ENCODE assay signal across 25 cellular contexts in the genomic region with DNA sequence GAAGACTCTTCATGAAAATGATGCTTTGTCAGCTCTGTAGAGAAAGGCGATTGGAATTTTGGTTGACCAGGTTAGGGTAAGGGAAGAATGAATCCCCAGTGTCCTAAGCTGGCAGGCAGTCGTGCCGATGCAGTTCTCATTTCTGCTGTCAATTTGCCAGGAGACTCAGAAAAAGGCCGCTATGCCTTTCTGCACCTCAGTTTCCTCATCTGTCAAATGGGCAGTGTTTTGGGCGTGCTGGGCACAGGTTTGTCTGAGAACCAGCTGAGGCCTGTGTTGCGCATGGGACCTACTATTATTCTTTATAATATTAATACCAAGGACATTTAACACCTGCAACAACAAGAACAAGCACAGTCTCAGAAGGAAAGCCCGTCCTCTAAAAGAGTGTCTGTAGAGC.
"Had no signal": no experiment of that assay in that cellular context is flagged by ENCODE, and none has a peak within 500 bp of the region (broad histone marks: within the 10 kb centered on the region; RNA-seq: fewer than 3 reads in every experiment).

No MANE protein-coding gene starts in this region.

- H3K27ac ChIP-seq: hepatocyte, left ventricle myocardium inferior, psoas muscle, spleen, testis, tibial nerve, upper lobe of right lung, vagina had no signal

- H3K36me3 ChIP-seq: upper lobe of right lung, vagina had no signal

- FAIRE-seq: kidney had no signal

- H3K4me3 ChIP-seq: hepatocyte, left ventricle myocardium inferior, lung, psoas muscle, spleen, testis, tibial nerve, upper lobe of right lung, vagina had no signal

- DNase-seq: effector CD4-positive, alpha-beta T cell; foreskin melanocyte; head of caudate nucleus; left cardiac atrium; left ventricle myocardium inferior; mesenchymal stem cell; midbrain; naive B cell; nephron progenitor cell; psoas muscle; retina; spleen; stimulated activated CD4-positive, alpha-beta T cell treated with anti-CD3 and anti-CD28 coated beads, Interleukin-15, amount 100 ng/mL, for 24 hours; stimulated activated CD4-positive, alpha-beta T cell treated with anti-CD3 and anti-CD28 coated beads, Interleukin-1b, Interleukin-23, amount 100 ng/mL, for 48 hours; stimulated activated CD4-positive, alpha-beta T cell treated with anti-CD3 and anti-CD28 coated beads, Interleukin-4, amount 100 ng/mL, for 24 hours; stimulated activated naive B cell treated with anti-CD40 and anti-IgM and Interleukin-4, amounts not matched to agents 10 μg/mL and 1 μg/mL and 100 μg/mL, for 72 hours; stimulated activated naive CD8-positive, alpha-beta T cell treated with anti-CD3 and anti-CD28 coated beads, Interleukin-15, amount 100 ng/mL, for 72 hours; testis; upper lobe of right lung had no signal

- H3K4me3 Mint-ChIP-seq: naive B cell; nephron progenitor cell; stimulated activated naive B cell treated with anti-CD40 and anti-IgM and Interleukin-4, amounts not matched to agents 10 μg/mL and 1 μg/mL and 100 μg/mL, for 72 hours; stimulated activated naive CD8-positive, alpha-beta T cell treated with anti-CD3 and anti-CD28 coated beads, Interleukin-15, amount 100 ng/mL, for 72 hours had no signal

- H3K4me1 ChIP-seq: psoas muscle, tibial nerve, vagina had no signal

- H3K4me2 ChIP-seq: hepatocyte had no signal

- H3K9me3 ChIP-seq: left ventricle myocardium inferior, psoas muscle, spleen, testis, tibial nerve, upper lobe of right lung, vagina had no signal

- H2AFZ ChIP-seq: hepatocyte had no signal

- ATAC-seq: left cardiac atrium; sciatic nerve; stimulated activated naive B cell treated with anti-CD40 and anti-IgM and Interleukin-4, amounts not matched to agents 10 μg/mL and 1 μg/mL and 100 μg/mL, for 72 hours; stimulated activated naive CD8-positive, alpha-beta T cell treated with anti-CD3 and anti-CD28 coated beads, Interleukin-15, amount 100 ng/mL, for 72 hours; upper lobe of right lung had no signal

- H3K27me3 ChIP-seq: hepatocyte, spleen, testis, tibial nerve, upper lobe of right lung, vagina had no signal

- H3K27me3 Mint-ChIP-seq: naive B cell; stimulated activated naive B cell treated with anti-CD40 and anti-IgM and Interleukin-4, amounts not matched to agents 10 μg/mL and 1 μg/mL and 100 μg/mL, for 72 hours; stimulated activated naive CD8-positive, alpha-beta T cell treated with anti-CD3 and anti-CD28 coated beads, Interleukin-15, amount 100 ng/mL, for 72 hours had no signal

- H3K27ac Mint-ChIP-seq: nephron progenitor cell; stimulated activated naive B cell treated with anti-CD40 and anti-IgM and Interleukin-4, amounts not matched to agents 10 μg/mL and 1 μg/mL and 100 μg/mL, for 72 hours had no signal

- H3K9me3 Mint-ChIP-seq: nephron progenitor cell; stimulated activated naive CD8-positive, alpha-beta T cell treated with anti-CD3 and anti-CD28 coated beads, Interleukin-15, amount 100 ng/mL, for 72 hours had no signal
